In genomic region chr10:84290235-84290634, GRCh38 we compare ENCODE assay signal across 17 cellular contexts. TPM values are rescaled to one million over a fixed set of nuclear protein-coding genes. Genes with fewer than 3 reads are reported as not detected.
A peak's percentile ranks its signal among the peaks of the same experiment; 100 is the strongest.
DNase-seq lines count a peak whose midpoint lies in the region; ATAC-seq lines count a peak whose summit lies in the region.
"Had no signal": no experiment of that assay in that cellular context is flagged by ENCODE, and none has a peak within 500 bp of the region (broad histone marks: within the 10 kb centered on the region; RNA-seq: fewer than 3 reads in every experiment).

No MANE protein-coding gene starts in this region.

- no peak overlapping the region for H3K27ac Mint-ChIP-seq in activated T-helper 1 cell treated with anti-CD3 and anti-CD28 coated beads, Interleukin-12 subunit alpha, Interleukin-12 subunit beta, Interleukin-2, Interleukin-4 antibody, amounts not matched to agents 30 ng/mL and 10 ng/mL and 1 ng/mL, durations not matched to agents 14 hours and 24 hours and 36 hours
- H3K27ac Mint-ChIP-seq: CD14-positive monocyte; CD4-positive, alpha-beta memory T cell had no signal

- ATAC-seq in left lobe of liver (peak; percentile 52), GM19455 (IDR thresholded peaks at IDR 0.05; ENCODE audit: unreplicated experiment) (no peak)
- ATAC-seq: A549, GM12878 had no signal

- peaks cover 20% of the 10 kb centered on the region for H3K4me1 Mint-ChIP-seq in activated T-helper 1 cell treated with anti-CD3 and anti-CD28 coated beads, Interleukin-12 subunit alpha, Interleukin-12 subunit beta, Interleukin-2, Interleukin-4 antibody, amounts not matched to agents 30 ng/mL and 10 ng/mL and 1 ng/mL, durations not matched to agents 14 hours and 24 hours and 36 hours (ENCODE audit: low read depth)
- H3K4me1 Mint-ChIP-seq: CD14-positive monocyte had no signal

- H3K9me3 Mint-ChIP-seq in activated T-helper 1 cell treated with anti-CD3 and anti-CD28 coated beads, Interleukin-12 subunit alpha, Interleukin-12 subunit beta, Interleukin-2, Interleukin-4 antibody, amounts not matched to agents 30 ng/mL and 10 ng/mL and 1 ng/mL, durations not matched to agents 14 hours and 24 hours and 36 hours = no peaks in the 10 kb centered on the region
- H3K9me3 Mint-ChIP-seq: CD14-positive monocyte had no signal

- H3K4me3 Mint-ChIP-seq in activated T-helper 1 cell treated with anti-CD3 and anti-CD28 coated beads, Interleukin-12 subunit alpha, Interleukin-12 subunit beta, Interleukin-2, Interleukin-4 antibody, amounts not matched to agents 30 ng/mL and 10 ng/mL and 1 ng/mL, durations not matched to agents 14 hours and 24 hours and 36 hours = no peak overlapping the region
- H3K4me3 Mint-ChIP-seq: CD14-positive monocyte; CD4-positive, alpha-beta memory T cell had no signal

- intact Hi-C loops in activated T-helper 1 cell treated with anti-CD3 and anti-CD28 coated beads, Interleukin-12 subunit alpha, Interleukin-12 subunit beta, Interleukin-2, Interleukin-4 antibody, amounts not matched to agents 30 ng/mL and 10 ng/mL and 1 ng/mL, durations not matched to agents 14 hours and 24 hours and 36 hours (cut with micrococcal nuclease) = no loop called here

- H3K36me3 Mint-ChIP-seq in activated T-helper 1 cell treated with anti-CD3 and anti-CD28 coated beads, Interleukin-12 subunit alpha, Interleukin-12 subunit beta, Interleukin-2, Interleukin-4 antibody, amounts not matched to agents 30 ng/mL and 10 ng/mL and 1 ng/mL, durations not matched to agents 14 hours and 24 hours and 36 hours (ENCODE audit: low read depth) = no peaks in the 10 kb centered on the region
- H3K36me3 Mint-ChIP-seq: CD14-positive monocyte; CD4-positive, alpha-beta memory T cell had no signal

- peak; percentile 70 for DNase-seq in DMS53 (lab: John Stamatoyannopoulos, UW)
- no peak for DNase-seq in DMS53 treated with DMSO at 0.1 percent for 48 hours (lab: John Stamatoyannopoulos, UW; ENCODE audit: unreplicated experiment)
- peak; percentile 25 for DNase-seq in DMS79 (lab: John Stamatoyannopoulos, UW)
- peak; percentile 42 for DNase-seq in NCI-H345 treated with DMSO at 0.1 percent for 48 hours (lab: John Stamatoyannopoulos, UW; ENCODE audit: unreplicated experiment)
- no peak for DNase-seq in left lobe of liver (ENCODE audit: low spot score)
- DNase-seq in activated T-helper 1 cell treated with anti-CD3 and anti-CD28 coated beads, Interleukin-12 subunit alpha, Interleukin-12 subunit beta, Interleukin-2, Interleukin-4 antibody, amounts not matched to agents 30 ng/mL and 10 ng/mL and 1 ng/mL, durations not matched to agents 14 hours and 24 hours and 36 hours (ENCODE audit: low spot score) = no peak
- no peak for DNase-seq in Kasumi-1 (lab: John Stamatoyannopoulos, UW)
- DNase-seq: CD4-positive, alpha-beta memory T cell; DMS153; GF-D8; GM23248 had no signal

- peaks cover 22% of the 10 kb centered on the region for H3K27me3 Mint-ChIP-seq in activated T-helper 1 cell treated with anti-CD3 and anti-CD28 coated beads, Interleukin-12 subunit alpha, Interleukin-12 subunit beta, Interleukin-2, Interleukin-4 antibody, amounts not matched to agents 30 ng/mL and 10 ng/mL and 1 ng/mL, durations not matched to agents 14 hours and 24 hours and 36 hours (ENCODE audit: insufficient read depth)

RNA-seq across cellular contexts. Expression of gene CCSER2, which starts 38.2 kb away (rescaled TPM):
- 13.9 TPM for total RNA-seq in left lobe of liver
- total RNA-seq in activated T-helper 1 cell treated with anti-CD3 and anti-CD28 coated beads, Interleukin-12 subunit alpha, Interleukin-12 subunit beta, Interleukin-2, Interleukin-4 antibody, amounts not matched to agents 30 ng/mL and 10 ng/mL and 1 ng/mL, durations not matched to agents 14 hours and 24 hours and 36 hours = 52.3 and 53.6 TPM in 2 replicates

RNA-seq across cellular contexts. Expression of gene RGR, which starts 45.4 kb away (rescaled TPM):
- not detected for total RNA-seq in left lobe of liver
- not detected in 2 replicates for total RNA-seq in activated T-helper 1 cell treated with anti-CD3 and anti-CD28 coated beads, Interleukin-12 subunit alpha, Interleukin-12 subunit beta, Interleukin-2, Interleukin-4 antibody, amounts not matched to agents 30 ng/mL and 10 ng/mL and 1 ng/mL, durations not matched to agents 14 hours and 24 hours and 36 hours
- total RNA-seq: CD4-positive, alpha-beta memory T cell; Daoy; GM12878; GM23248; H4 had no signal

RNA-seq across cellular contexts. Expression of gene LRIT1, which starts 48.9 kb away (rescaled TPM):
- total RNA-seq in left lobe of liver = not detected
- not detected in 2 replicates for total RNA-seq in activated T-helper 1 cell treated with anti-CD3 and anti-CD28 coated beads, Interleukin-12 subunit alpha, Interleukin-12 subunit beta, Interleukin-2, Interleukin-4 antibody, amounts not matched to agents 30 ng/mL and 10 ng/mL and 1 ng/mL, durations not matched to agents 14 hours and 24 hours and 36 hours
- total RNA-seq: CD4-positive, alpha-beta memory T cell; Daoy; GM12878; GM23248; H4 had no signal

Comparison
In these comparisons a context has a peak if more than half of its experiments do, and no peak if none do; other contexts are left out.
1. DNase-seq: peak in DMS53 (single experiment), DMS79 (single experiment) and NCI-H345 treated with DMSO at 0.1 percent for 48 hours (single experiment); none in DMS53 treated with DMSO at 0.1 percent for 48 hours (single experiment), left lobe of liver (single experiment), activated T-helper 1 cell treated with anti-CD3 and anti-CD28 coated beads, Interleukin-12 subunit alpha, Interleukin-12 subunit beta, Interleukin-2, Interleukin-4 antibody, amounts not matched to agents 30 ng/mL and 10 ng/mL and 1 ng/mL, durations not matched to agents 14 hours and 24 hours and 36 hours (single experiment) and Kasumi-1 (0 of 2).